Comparison of ENCODE assay signal across 8 cellular contexts in genomic region chr4:82241534-82241933, GRCh38.
"Had no signal": no experiment of that assay in that cellular context is flagged by ENCODE, and none has a peak within 500 bp of the region (broad histone marks: within the 10 kb centered on the region; RNA-seq: fewer than 3 reads in every experiment).

No MANE protein-coding gene starts in this region.

- FAIRE-seq: G401.6, GM12878, GM12891, GM12892, GM18507, GM19239 had no signal

- H3K4me3 ChIP-seq: GM12878 had no signal

- ATAC-seq: GM12878 had no signal

- DNase-seq: GDM1, GF-D8 had no signal
